11 cellular contexts compared by ENCODE assay signal in the genomic region with DNA sequence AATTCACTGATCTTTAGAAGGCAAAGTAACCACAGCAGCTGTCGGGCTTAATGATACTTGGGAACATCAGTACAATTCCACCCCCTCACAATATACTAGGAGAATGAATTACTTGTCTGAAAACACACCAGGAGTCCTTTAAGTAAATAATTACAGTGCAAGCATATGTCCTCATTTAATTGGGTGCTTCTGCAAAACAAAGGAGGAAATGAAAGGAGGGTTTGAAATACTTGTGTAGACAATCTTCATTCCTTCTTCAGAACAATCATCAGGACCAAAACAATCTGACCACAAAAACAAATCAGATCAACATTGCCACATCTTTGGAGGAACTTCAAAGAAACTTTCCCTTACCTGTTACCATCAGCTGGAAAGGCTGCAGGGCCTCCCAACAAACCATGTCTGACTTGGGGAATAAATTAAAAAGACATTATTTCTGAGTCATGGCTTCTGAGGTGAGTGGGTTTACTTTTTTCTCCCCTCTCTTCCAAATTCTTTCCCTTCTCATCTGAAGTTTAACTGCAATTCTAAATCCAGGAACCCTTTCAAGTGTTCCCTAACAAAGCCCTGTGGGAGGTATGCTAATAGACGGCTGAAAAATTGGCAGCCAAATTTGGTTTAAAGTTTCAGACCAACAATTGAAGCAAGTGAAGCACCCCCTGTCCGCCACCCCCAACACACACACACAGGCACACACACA. TPM values are rescaled to one million over a fixed set of nuclear protein-coding genes. Genes with fewer than 3 reads are reported as not detected.
DNase-seq lines count a peak whose midpoint lies in the region; ATAC-seq and TF ChIP-seq lines count a peak whose summit lies in the region.
"Had no signal": no experiment of that assay in that cellular context is flagged by ENCODE, and none has a peak within 500 bp of the region (broad histone marks: within the 10 kb centered on the region; RNA-seq: fewer than 3 reads in every experiment).

No MANE protein-coding gene starts in this region.

- H4K5ac ChIP-seq in mesendoderm (ENCODE audit: low read length), result peak overlapping the region; percentile 8

- H3K23ac ChIP-seq in mesendoderm (ENCODE audit: low read length), result no peak overlapping the region

- DNase-seq in NCI-H146 (lab: John Stamatoyannopoulos, UW), result peak; percentile 80
- peak; percentile 65 for DNase-seq in amniotic epithelial cell (ENCODE audit: low read depth)
- DNase-seq in mesendoderm, result peak; percentile 40
- no peak for DNase-seq in GM10266 (ENCODE audit: extremely low spot score)
- no peak for DNase-seq in naive thymus-derived CD8-positive, alpha-beta T cell
- DNase-seq in aorta, result no peak
- DNase-seq in activated naive CD4-positive, alpha-beta T cell treated with anti-CD3 and anti-CD28 coated beads, Interleukin-2, amount 50 U/mL, for 72 hours (ENCODE audit: low spot score in 2 of 2), result no peak
- DNase-seq: activated gamma-delta T cell treated with Interleukin-2 at 50 U/mL for 16 hours, DMS53, NCI-H2227 treated with DMSO at 0.1 percent for 48 hours had no signal

- peak overlapping the region; percentile 52 for H3K27ac ChIP-seq in mesendoderm (ENCODE audit: low read depth, low read length)
- no peak overlapping the region for H3K27ac ChIP-seq in aorta (ENCODE audit: low read depth in 1 of 2, low read length in 2 of 2)

- H3K79me1 ChIP-seq in mesendoderm (ENCODE audit: low read length), result no peaks in the 10 kb centered on the region

- H2AK5ac ChIP-seq in mesendoderm (ENCODE audit: low read length), result no peak overlapping the region

- H3K9me3 ChIP-seq in aorta (ENCODE audit: control insufficient read depth, low read length), result no peaks in the 10 kb centered on the region

- no peaks in the 10 kb centered on the region for H3K9me3 Mint-ChIP-seq in naive thymus-derived CD8-positive, alpha-beta T cell
- H3K9me3 Mint-ChIP-seq in activated naive CD4-positive, alpha-beta T cell treated with anti-CD3 and anti-CD28 coated beads, Interleukin-2, amount 50 U/mL, for 72 hours, result no peaks in the 10 kb centered on the region

- peak overlapping the region; percentile 9 for H3K56ac ChIP-seq in mesendoderm (ENCODE audit: low read length)

- intact Hi-C loops in aorta (cut with DNase I), result no loop called here

- H3K27me3 ChIP-seq in mesendoderm (ENCODE audit: insufficient read depth, low read length, poor library complexity) (no peaks in the 10 kb centered on the region), aorta (ENCODE audit: control insufficient read depth in 1 of 2, insufficient read depth in 2 of 2, low read length in 1 of 2) (no peaks in the 10 kb centered on the region)

- H3K18ac ChIP-seq in mesendoderm (ENCODE audit: low read length), result no peak overlapping the region

- no peak overlapping the region for H3K4me3 ChIP-seq in mesendoderm (ENCODE audit: low read length)
- H3K4me3 ChIP-seq in aorta (ENCODE audit: low read length in 2 of 2), result no peak overlapping the region

- no peak overlapping the region for H3K27ac Mint-ChIP-seq in naive thymus-derived CD8-positive, alpha-beta T cell
- no peak overlapping the region for H3K27ac Mint-ChIP-seq in activated naive CD4-positive, alpha-beta T cell treated with anti-CD3 and anti-CD28 coated beads, Interleukin-2, amount 50 U/mL, for 72 hours

- H3K4me1 ChIP-seq in mesendoderm (ENCODE audit: control insufficient read depth, low read depth, low read length) (peaks cover 7% of the 10 kb centered on the region), aorta (ENCODE audit: control insufficient read depth in 1 of 2, insufficient read depth in 2 of 2, low read length in 2 of 2) (no peaks in the 10 kb centered on the region)

- whole genome bisulfite sequencing in mesendoderm (ENCODE audit: extremely low coverage, insufficient coverage, low lambda C conversion rate), result no CpG with 5 or more reads among the region's 3 CpGs
- WGBS in aorta, 2 donors, result 67 to 73% methylated on average over 3 of the region's 3 CpGs

- peak overlapping the region; percentile 20 for H2BK15ac ChIP-seq in mesendoderm (replicated peaks; ENCODE audit: low read depth)

- no peak overlapping the region for H2BK5ac ChIP-seq in mesendoderm (ENCODE audit: low read length)

- no peaks in the 10 kb centered on the region for H3K27me3 Mint-ChIP-seq in naive thymus-derived CD8-positive, alpha-beta T cell

- H3K4me2 ChIP-seq in mesendoderm (ENCODE audit: low read length), result no peak overlapping the region

- no peak overlapping the region for H4K8ac ChIP-seq in mesendoderm (ENCODE audit: low read depth, low read length)

- peaks cover 0 to 11% (median 2%) of the 10 kb centered on the region in 4 donors for H3K4me1 Mint-ChIP-seq in naive thymus-derived CD8-positive, alpha-beta T cell

- no peak overlapping the region for H3K4ac ChIP-seq in mesendoderm (ENCODE audit: low read depth, low read length)

- ATAC-seq in GM21786 (IDR thresholded peaks at IDR 0.05; ENCODE audit: unreplicated experiment), result peak; percentile 4
- ATAC-seq in naive thymus-derived CD8-positive, alpha-beta T cell, result no peak
- ATAC-seq in aorta (ENCODE audit: low FRiP score), result no peak
- no peak for ATAC-seq in activated naive CD4-positive, alpha-beta T cell treated with anti-CD3 and anti-CD28 coated beads, Interleukin-2, amount 50 U/mL, for 72 hours

- H3K9ac ChIP-seq in mesendoderm (ENCODE audit: low read length), result no peak overlapping the region

- H3K4me3 Mint-ChIP-seq in naive thymus-derived CD8-positive, alpha-beta T cell, result peak overlapping the region in 1 of 10 donors; percentile 24

- peaks cover 0 to 13% (median 2%) of the 10 kb centered on the region in 3 donors for H3K36me3 Mint-ChIP-seq in naive thymus-derived CD8-positive, alpha-beta T cell
- no peaks in the 10 kb centered on the region for H3K36me3 Mint-ChIP-seq in activated naive CD4-positive, alpha-beta T cell treated with anti-CD3 and anti-CD28 coated beads, Interleukin-2, amount 50 U/mL, for 72 hours

- H3K36me3 ChIP-seq in mesendoderm (ENCODE audit: control insufficient read depth, insufficient read depth, low read length), result no peaks in the 10 kb centered on the region
- no peaks in the 10 kb centered on the region for H3K36me3 ChIP-seq in aorta (ENCODE audit: control insufficient read depth in 1 of 2, insufficient read depth in 2 of 2, low read length in 1 of 2)

- no peaks in the 10 kb centered on the region for H3K79me2 ChIP-seq in mesendoderm (ENCODE audit: control insufficient read depth, insufficient read depth, low read length)

- POLR2A ChIA-PET in naive thymus-derived CD8-positive, alpha-beta T cell (lab: Charles Lee), result no interaction called here

- no peak for TF ChIP-seq CTCF in GM10266 (IDR thresholded peaks at IDR 0.05; ENCODE audit: control insufficient read depth, insufficient read depth, low read depth, missing control alignments)

- no peak overlapping the region for H2BK120ac ChIP-seq in mesendoderm (ENCODE audit: low read depth, low read length)

RNA-seq across cellular contexts. Expression of gene CCDC117, which starts 12.5 kb away (rescaled TPM):
- 26.3 TPM for polyA plus RNA-seq in mesendoderm (2013, experiment 1 of 2)
- polyA plus RNA-seq in mesendoderm (2013, experiment 2 of 2), result 25.9 TPM
- total RNA-seq in naive thymus-derived CD8-positive, alpha-beta T cell, result 10 to 100 TPM; 16.6 to 17.6 TPM
- 10 to 100 TPM in 1 of 3 donors, 1 to 10 TPM in 2; 7.2 to 11.1 (median 7.7) TPM for polyA plus RNA-seq in naive thymus-derived CD8-positive, alpha-beta T cell
- 10 to 100 TPM; 20.3 to 26.9 TPM for total RNA-seq in aorta
- polyA plus RNA-seq in aorta, result 1 to 10 TPM; 6.7 to 9.6 TPM
- total RNA-seq in activated naive CD4-positive, alpha-beta T cell treated with anti-CD3 and anti-CD28 coated beads, Interleukin-2, amount 50 U/mL, for 72 hours, result 10 to 100 TPM; 26.8 to 31.5 TPM

RNA-seq across cellular contexts. Expression of gene HSCB, which starts 18.2 kb away (rescaled TPM):
- 17.2 TPM for polyA plus RNA-seq in mesendoderm (2013, experiment 1 of 2)
- 17.8 TPM for polyA plus RNA-seq in mesendoderm (2013, experiment 2 of 2)
- 10 to 100 TPM; 11.7 to 12.1 TPM for total RNA-seq in naive thymus-derived CD8-positive, alpha-beta T cell
- polyA plus RNA-seq in naive thymus-derived CD8-positive, alpha-beta T cell, result 10 to 100 TPM in 2 of 3 donors, 1 to 10 TPM in 1; 9.1 to 11.5 (median 11.5) TPM
- 10 to 100 TPM; 10.3 to 12.0 TPM for total RNA-seq in aorta
- polyA plus RNA-seq in aorta, result 10 to 100 TPM; 17.9 to 23.6 TPM
- 10 to 100 TPM; 19.6 to 20.4 TPM for total RNA-seq in activated naive CD4-positive, alpha-beta T cell treated with anti-CD3 and anti-CD28 coated beads, Interleukin-2, amount 50 U/mL, for 72 hours

RNA-seq across cellular contexts. Expression of gene CHEK2, which starts 18.4 kb away (rescaled TPM):
- 55.2 TPM for polyA plus RNA-seq in mesendoderm (2013, experiment 1 of 2)
- 55.9 TPM for polyA plus RNA-seq in mesendoderm (2013, experiment 2 of 2)
- total RNA-seq in naive thymus-derived CD8-positive, alpha-beta T cell, result 1 to 10 TPM; 6.9 to 7.7 TPM
- polyA plus RNA-seq in naive thymus-derived CD8-positive, alpha-beta T cell, result 10 to 100 TPM in 1 of 3 donors, 1 to 10 TPM in 2; 6.7 to 10.1 (median 7.9) TPM
- 10 to 100 TPM in 1 of 2 donors, 1 to 10 TPM in 1; 6.7 to 15.3 TPM for total RNA-seq in aorta
- 1 to 10 TPM; 5.3 to 5.9 TPM for polyA plus RNA-seq in aorta
- 10 to 100 TPM; 28.7 to 51.2 TPM for total RNA-seq in activated naive CD4-positive, alpha-beta T cell treated with anti-CD3 and anti-CD28 coated beads, Interleukin-2, amount 50 U/mL, for 72 hours

RNA-seq across cellular contexts. Expression of gene XBP1, which starts 40.4 kb away (rescaled TPM):
- 129 TPM for polyA plus RNA-seq in mesendoderm (2013, experiment 1 of 2)
- 129 TPM for polyA plus RNA-seq in mesendoderm (2013, experiment 2 of 2)
- 10 to 100 TPM; 55.1 to 56.0 TPM for total RNA-seq in naive thymus-derived CD8-positive, alpha-beta T cell
- 100 to 1,000 TPM; 150 to 238 (median 176) TPM for polyA plus RNA-seq in naive thymus-derived CD8-positive, alpha-beta T cell
- 100 to 1,000 TPM; 118 to 143 TPM for total RNA-seq in aorta
- polyA plus RNA-seq in aorta, result 10 to 100 TPM; 49.3 to 73.5 TPM
- 10 to 100 TPM; 62.7 to 91.8 TPM for total RNA-seq in activated naive CD4-positive, alpha-beta T cell treated with anti-CD3 and anti-CD28 coated beads, Interleukin-2, amount 50 U/mL, for 72 hours

Comparison
In these comparisons a context has a peak if more than half of its experiments do, and no peak if none do; other contexts are left out.
1. DNase-seq: peak in NCI-H146 (single experiment), amniotic epithelial cell (single experiment) and mesendoderm (single experiment); none in GM10266 (single experiment), naive thymus-derived CD8-positive, alpha-beta T cell (0 of 10), aorta (0 of 2) and activated naive CD4-positive, alpha-beta T cell treated with anti-CD3 and anti-CD28 coated beads, Interleukin-2, amount 50 U/mL, for 72 hours (0 of 2).